Comparison of ENCODE assay signal across 34 cellular contexts in the genomic region with DNA sequence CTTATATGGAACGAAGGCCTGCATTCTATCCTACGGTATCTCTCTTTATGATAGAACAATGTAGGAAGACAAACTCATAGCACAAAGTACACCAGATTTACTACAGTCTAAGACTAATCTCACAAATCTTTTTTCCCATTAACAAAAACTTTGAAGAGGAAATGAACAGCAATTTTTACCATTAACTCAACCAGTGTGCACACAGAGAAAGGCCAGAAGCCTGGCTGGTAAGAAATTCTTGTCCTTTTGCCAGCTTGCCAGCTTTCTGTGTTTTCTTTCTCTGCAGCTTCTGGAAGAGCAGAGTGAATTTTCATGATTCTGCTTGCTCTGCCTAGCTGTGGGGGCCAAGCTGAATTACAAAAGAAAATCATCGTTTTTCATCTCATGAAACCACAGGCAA. TPM values are rescaled to one million over a fixed set of nuclear protein-coding genes. Genes with fewer than 3 reads are reported as not detected.
DNase-seq lines count a peak whose midpoint lies in the region; ATAC-seq and TF ChIP-seq lines count a peak whose summit lies in the region.
"Had no signal": no experiment of that assay in that cellular context is flagged by ENCODE, and none has a peak within 500 bp of the region (broad histone marks: within the 10 kb centered on the region; RNA-seq: fewer than 3 reads in every experiment).

No MANE protein-coding gene starts in this region.

- no peaks in the 10 kb centered on the region for H3K36me3 ChIP-seq in stomach smooth muscle (ENCODE audit: control insufficient read depth in 2 of 2, insufficient read depth in 2 of 2, low read length in 2 of 2)
- H3K36me3 ChIP-seq: gastrocnemius medialis, left lung, right lobe of liver, SJCRH30, transverse colon had no signal

- peaks cover 42% of the 10 kb centered on the region for H3K4me1 Mint-ChIP-seq in HFFc6 (ENCODE audit: low read depth)
- H3K4me1 Mint-ChIP-seq in brain = peaks cover 6% of the 10 kb centered on the region
- peaks cover 29% of the 10 kb centered on the region for H3K4me1 Mint-ChIP-seq in mesothelial cell of epicardium
- H3K4me1 Mint-ChIP-seq: endodermal cell, immature natural killer cell, T-cell had no signal

- TF ChIP-seq CTCF in HFFc6 (IDR thresholded peaks at IDR 0.05) = no peak
- no peak for TF ChIP-seq CTCF in brain (conservative IDR thresholded peaks at IDR 0.05)
- no peak for TF ChIP-seq CTCF in mesothelial cell of epicardium (IDR thresholded peaks at IDR 0.05; ENCODE audit: unreplicated experiment)

- H3K9me3 Mint-ChIP-seq in HFFc6 (peaks cover 21% of the 10 kb centered on the region), brain (peaks cover 0 to 4% (median 0%) of the 10 kb centered on the region in 5 experiments), mesothelial cell of epicardium (peaks cover 37% of the 10 kb centered on the region)
- H3K9me3 Mint-ChIP-seq: dendritic cell treated with granulocyte-macrophage colony-stimulating factor and Interleukin-4, amounts not matched to agents 40 ng/mL and 50 ng/mL, for 4 days had no signal

- no peaks in the 10 kb centered on the region for H3K9me3 ChIP-seq in stomach smooth muscle (ENCODE audit: control insufficient read depth in 2 of 2, low read length in 2 of 2)
- H3K9me3 ChIP-seq: gastrocnemius medialis, left lung, right lobe of liver, SJCRH30, transverse colon had no signal

- no peak overlapping the region for H3K4me3 ChIP-seq in stomach smooth muscle (ENCODE audit: low read length in 2 of 2)
- H3K4me3 ChIP-seq: gastrocnemius medialis, left lung, right lobe of liver, SJCRH30, transverse colon had no signal

- H3K4me1 ChIP-seq in stomach smooth muscle (ENCODE audit: control insufficient read depth, insufficient read depth, low read length) = peaks cover 5% of the 10 kb centered on the region
- H3K4me1 ChIP-seq: gastrocnemius medialis, left lung, right lobe of liver, SJCRH30, transverse colon had no signal

- ATAC-seq in HG03280 (IDR thresholded peaks at IDR 0.05; ENCODE audit: unreplicated experiment) = no peak
- ATAC-seq: activated naive CD4-positive, alpha-beta T cell treated with anti-CD3 and anti-CD28 coated beads, Interleukin-2, amount 50 U/mL, for 72 hours; esophagus mucosa; gastrocnemius medialis; HepG2; left lung; right lobe of liver; T-cell had no signal

- H3K9ac ChIP-seq in stomach smooth muscle (ENCODE audit: low read length in 2 of 2) = no peak overlapping the region

- no peaks in the 10 kb centered on the region for H3K27me3 Mint-ChIP-seq in HFFc6 (ENCODE audit: insufficient read depth)
- peaks cover 3% of the 10 kb centered on the region for H3K27me3 Mint-ChIP-seq in brain
- H3K27me3 Mint-ChIP-seq in mesothelial cell of epicardium (ENCODE audit: low read depth) = no peaks in the 10 kb centered on the region
- H3K27me3 Mint-ChIP-seq: dendritic cell treated with granulocyte-macrophage colony-stimulating factor and Interleukin-4, amounts not matched to agents 40 ng/mL and 50 ng/mL, for 4 days; progenitor cell of endocrine pancreas had no signal

- peaks cover 40% of the 10 kb centered on the region for H3K36me3 Mint-ChIP-seq in HFFc6 (ENCODE audit: low read depth)
- H3K36me3 Mint-ChIP-seq in brain = no peaks in the 10 kb centered on the region
- H3K36me3 Mint-ChIP-seq in mesothelial cell of epicardium = peaks cover 7% of the 10 kb centered on the region
- H3K36me3 Mint-ChIP-seq: T-cell had no signal

- H3K27ac Mint-ChIP-seq in HFFc6 = peak overlapping the region; percentile 89
- peak overlapping the region in 4 of 5 experiments; percentile 43 to 74 (median 62) for H3K27ac Mint-ChIP-seq in brain
- peak overlapping the region; percentile 65 for H3K27ac Mint-ChIP-seq in mesothelial cell of epicardium
- H3K27ac Mint-ChIP-seq: activated naive CD4-positive, alpha-beta T cell treated with anti-CD3 and anti-CD28 coated beads, Interleukin-2, amount 50 U/mL, for 72 hours; activated T-helper 2 cell treated with anti-CD3 and anti-CD28 coated beads, Interferon-gamma antibody, Interleukin-2, Interleukin-4, amounts not matched to agents 10 μg/mL and 5 μg/mL and 100 μg/mL, durations not matched to agents 14 hours and 24 hours and 36 hours; dendritic cell treated with granulocyte-macrophage colony-stimulating factor and Interleukin-4, amounts not matched to agents 40 ng/mL and 50 ng/mL, for 4 days; endodermal cell; H9; immature natural killer cell; progenitor cell of endocrine pancreas; T-cell had no signal

- peak; percentile 32 for DNase-seq in HFFc6
- DNase-seq in mesothelial cell of epicardium (ENCODE audit: low spot score in 2 of 2, unreplicated experiment in 2 of 2) = no peak
- DNase-seq in NCI-H1105 (lab: John Stamatoyannopoulos, UW) = no peak
- DNase-seq in HT-29 (ENCODE audit: low spot score) = no peak
- DNase-seq: activated CD4-positive, alpha-beta T cell treated with anti-CD3 and anti-CD28 coated beads for 48 hours; activated CD8-positive, alpha-beta memory T cell treated with anti-CD3 and anti-CD28 coated beads for 24 hours; activated T-cell treated with anti-CD3 and anti-CD28 coated beads for 4 hours; aorta; caudate nucleus; endodermal cell; gastrocnemius medialis; GDM1; H9; immature natural killer cell; left lung; mesenchymal stem cell; NCI-H1048; NCI-H187; NCI-H446 treated with DMSO at 0.1 percent for 48 hours; right lobe of liver; SJCRH30; stimulated activated CD4-positive, alpha-beta T cell treated with anti-CD3 and anti-CD28 coated beads, Interleukin-4, amount 100 ng/mL, for 24 hours; T-cell; transverse colon had no signal

- peak overlapping the region; percentile 58 for H3K27ac ChIP-seq in stomach smooth muscle (ENCODE audit: low read length)
- H3K27ac ChIP-seq: C4-2B, gastrocnemius medialis, left lung, right lobe of liver, SJCRH30 had no signal

- H3K4me3 Mint-ChIP-seq in HFFc6 = no peak overlapping the region
- no peak overlapping the region for H3K4me3 Mint-ChIP-seq in brain
- no peak overlapping the region for H3K4me3 Mint-ChIP-seq in mesothelial cell of epicardium
- H3K4me3 Mint-ChIP-seq: dendritic cell treated with granulocyte-macrophage colony-stimulating factor and Interleukin-4, amounts not matched to agents 40 ng/mL and 50 ng/mL, for 4 days; endodermal cell; H9; immature natural killer cell; T-cell had no signal

- no peaks in the 10 kb centered on the region for H3K27me3 ChIP-seq in stomach smooth muscle (ENCODE audit: control insufficient read depth in 1 of 2, insufficient read depth in 2 of 2, low read length in 2 of 2)
- H3K27me3 ChIP-seq: gastrocnemius medialis, left lung, right lobe of liver, SJCRH30, transverse colon had no signal

RNA-seq across cellular contexts. Expression of a gene that starts 37.2 kb away (rescaled TPM):
- total RNA-seq in HFFc6 (2021; fragmentation: NEBNext Ultra II Directional; extraction: Animal tissue kit (Norgen Biotek cat#: 25700)) = 100 to 1,000 TPM; 113 to 126 (median 120) TPM
- polyA plus RNA-seq in brain (ENCODE audit: insufficient read depth, low read depth, low replicate concordance) = 20.3 TPM
- 60.4 to 64.6 TPM (median 64.5 TPM) in 3 replicates for total RNA-seq in mesothelial cell of epicardium
- total RNA-seq in HT-29 (2014; rRNA removed; shearing (Covaris generic)) = 11.1 and 12.2 TPM in 2 replicates
